ENCODE assay signal across 9 cellular contexts in the genomic region with DNA sequence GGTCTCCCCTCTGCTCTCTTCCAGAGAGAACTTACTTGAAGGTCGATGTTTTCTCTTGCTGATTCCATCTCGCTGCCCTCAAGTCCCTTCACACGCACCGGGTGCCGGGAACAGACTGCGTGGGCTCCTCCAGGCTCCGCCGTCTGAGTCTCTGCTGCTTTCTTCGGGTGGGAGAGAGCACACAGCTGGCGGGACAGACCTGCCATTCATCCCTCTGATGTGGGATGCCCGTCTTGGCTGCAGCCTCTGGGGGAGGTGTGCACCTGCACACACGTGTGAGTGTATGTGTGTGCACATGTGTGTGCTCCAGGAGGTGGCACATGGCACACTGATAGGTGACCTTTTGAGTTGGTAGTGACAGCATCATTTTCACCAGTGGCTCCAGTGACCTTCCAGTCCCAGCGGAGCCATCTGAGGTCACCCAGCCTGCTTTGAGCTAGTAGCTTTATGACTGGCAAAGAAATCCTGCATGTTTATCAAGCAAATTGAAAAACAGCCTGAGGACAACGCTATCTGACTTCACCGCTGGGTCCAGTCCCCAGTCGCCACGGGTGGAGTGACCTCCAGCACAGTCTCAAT. TPM values are rescaled to one million over a fixed set of nuclear protein-coding genes. Genes with fewer than 3 reads are reported as not detected.
A peak's percentile ranks its signal among the peaks of the same experiment; 100 is the strongest.
DNase-seq lines count a peak whose midpoint lies in the region; ATAC-seq, FAIRE-seq and TF ChIP-seq lines count a peak whose summit lies in the region.
"Had no signal": no experiment of that assay in that cellular context is flagged by ENCODE, and none has a peak within 500 bp of the region (broad histone marks: within the 10 kb centered on the region; RNA-seq: fewer than 3 reads in every experiment).

Gene NINJ2 (minus strand): TSS at position 153 of the 579 bp plus-strand sequence. CDS start 85 bp downstream, at position 68.

- no peaks in the 10 kb centered on the region for H3K27me3 Mint-ChIP-seq in activated CD4-positive, alpha-beta T cell treated with anti-CD3 and anti-CD28 coated beads for 36 hours
- H3K27me3 Mint-ChIP-seq in astrocyte (ENCODE audit: low read depth, unreplicated experiment) = peaks cover 15% of the 10 kb centered on the region

- no peaks in the 10 kb centered on the region for H3K79me2 ChIP-seq in astrocyte (ENCODE audit: insufficient read depth, low read length)

- H3K4me3 Mint-ChIP-seq in activated CD4-positive, alpha-beta T cell treated with anti-CD3 and anti-CD28 coated beads for 36 hours = peak within 1 kb of the TSS; percentile 68
- peak within 1 kb of the TSS; percentile 3 for H3K4me3 Mint-ChIP-seq in astrocyte (ENCODE audit: unreplicated experiment)

- CTCF ChIA-PET in activated CD4-positive, alpha-beta T cell treated with anti-CD3 and anti-CD28 coated beads for 36 hours (lab: Charles Lee) = interaction anchor here (0.7 to 1.5 kb wide), 8 partner anchors 31 to 286 kb away, joined by 3 to 5 read pairs (median 3); partner anchors contain the start of gene RAD52

- WGBS in liver = 62% methylated on average over 17 of the region's 17 CpGs
- 53% methylated on average over 17 of the region's 17 CpGs for WGBS in prostate gland

- peaks cover 4% of the 10 kb centered on the region for H3K27me3 ChIP-seq in astrocyte (ENCODE audit: insufficient read depth, low read length)
- no peaks in the 10 kb centered on the region for H3K27me3 ChIP-seq in liver (ENCODE audit: control insufficient read depth in 4 of 4, insufficient read depth in 4 of 4, low read length in 3 of 4)
- H3K27me3 ChIP-seq in subcutaneous abdominal adipose tissue (ENCODE audit: control insufficient read depth in 5 of 5, insufficient read depth in 4 of 5, low read length in 5 of 5) = no peaks in the 10 kb centered on the region
- H3K27me3 ChIP-seq in prostate gland (replicated peaks; ENCODE audit: insufficient read depth) = no peaks in the 10 kb centered on the region

- H3K27ac Mint-ChIP-seq in activated CD4-positive, alpha-beta T cell treated with anti-CD3 and anti-CD28 coated beads for 36 hours = peak within 1 kb of the TSS; percentile 80
- H3K27ac Mint-ChIP-seq in astrocyte (ENCODE audit: unreplicated experiment) = no peak within 1 kb of the TSS

- no peaks in the 10 kb centered on the region for H3K36me3 Mint-ChIP-seq in activated CD4-positive, alpha-beta T cell treated with anti-CD3 and anti-CD28 coated beads for 36 hours (ENCODE audit: low read depth)
- H3K36me3 Mint-ChIP-seq in astrocyte (ENCODE audit: low read depth, unreplicated experiment) = no peaks in the 10 kb centered on the region

- POLR2A ChIA-PET in activated CD4-positive, alpha-beta T cell treated with anti-CD3 and anti-CD28 coated beads for 36 hours (lab: Charles Lee) = no interaction called here

- H3K4me1 ChIP-seq in astrocyte (ENCODE audit: insufficient read depth, low read length) (peaks cover 11% of the 10 kb centered on the region), liver (ENCODE audit: control insufficient read depth in 4 of 4, insufficient read depth in 4 of 4, low read length in 3 of 4) (peaks cover 4 to 17% (median 6%) of the 10 kb centered on the region in 4 donors), subcutaneous abdominal adipose tissue (ENCODE audit: control insufficient read depth in 5 of 5, insufficient read depth in 5 of 5, low read length in 5 of 5) (peaks cover 1 to 36% (median 29%) of the 10 kb centered on the region in 5 donors), prostate gland (replicated peaks) (peaks cover 4% of the 10 kb centered on the region)

- TF ChIP-seq POLR2A in prostate gland (IDR thresholded peaks at IDR 0.05) = no peak

- TF ChIP-seq CTCF in astrocyte (IDR thresholded peaks at IDR 0.05; ENCODE audit: insufficient read depth, low read depth, low read length) (no peak), liver (IDR thresholded peaks at IDR 0.05; ENCODE audit: low read depth, low read length, missing input control) (no peak), prostate gland (IDR thresholded peaks at IDR 0.05) (no peak)

- H3K27ac ChIP-seq in astrocyte (ENCODE audit: low read depth, low read length) (no peak within 1 kb of the TSS), liver (ENCODE audit: low read depth in 1 of 2, low read length in 2 of 2) (peak within 1 kb of the TSS in 1 of 2 donors; percentile 1), subcutaneous abdominal adipose tissue (ENCODE audit: low read depth, low read length) (peak within 1 kb of the TSS; percentile 84), prostate gland (no peak within 1 kb of the TSS)

- H3K4me2 ChIP-seq in astrocyte (ENCODE audit: low read length) = peak within 1 kb of the TSS; percentile 66
- H3K4me2 ChIP-seq: A549 had no signal

- H3K9me3 ChIP-seq in astrocyte (ENCODE audit: insufficient read depth, low read depth, low read length) = no peaks in the 10 kb centered on the region
- no peaks in the 10 kb centered on the region for H3K9me3 ChIP-seq in liver (ENCODE audit: control insufficient read depth in 4 of 4, low read length in 3 of 4)
- H3K9me3 ChIP-seq in subcutaneous abdominal adipose tissue (ENCODE audit: control insufficient read depth in 5 of 5, low read length in 5 of 5) = no peaks in the 10 kb centered on the region
- H3K9me3 ChIP-seq in prostate gland = no peaks in the 10 kb centered on the region
- H3K9me3 ChIP-seq: A549 had no signal

- no peaks in the 10 kb centered on the region for H3K36me3 ChIP-seq in astrocyte (ENCODE audit: insufficient read depth, low read length)
- H3K36me3 ChIP-seq in liver (ENCODE audit: control insufficient read depth in 4 of 4, insufficient read depth in 3 of 4, low read depth in 1 of 4, low read length in 3 of 4) = no peaks in the 10 kb centered on the region
- H3K36me3 ChIP-seq in subcutaneous abdominal adipose tissue (ENCODE audit: control insufficient read depth in 5 of 5, insufficient read depth in 5 of 5, low read length in 5 of 5) = no peaks in the 10 kb centered on the region
- H3K36me3 ChIP-seq in prostate gland = no peaks in the 10 kb centered on the region

- no peak within 1 kb of the TSS for H3K4me3 ChIP-seq in astrocyte (ENCODE audit: insufficient read depth, low read depth, low read length)
- H3K4me3 ChIP-seq in liver (ENCODE audit: low read depth in 1 of 3, low read length in 3 of 3) = no peak within 1 kb of the TSS
- peak within 1 kb of the TSS; percentile 48 to 65 (median 58) for H3K4me3 ChIP-seq in subcutaneous abdominal adipose tissue (ENCODE audit: low read depth in 1 of 5, low read length in 5 of 5)
- no peak within 1 kb of the TSS for H3K4me3 ChIP-seq in prostate gland
- H3K4me3 ChIP-seq: A549 had no signal

- peak within 1 kb of the TSS; percentile 16 for H2AFZ ChIP-seq in astrocyte (ENCODE audit: low read depth, low read length)

- ATAC-seq in activated CD4-positive, alpha-beta T cell treated with anti-CD3 and anti-CD28 coated beads for 36 hours = peak; percentile 33
- no peak for ATAC-seq in HG03354 (IDR thresholded peaks at IDR 0.05; ENCODE audit: poor library complexity, severe bottlenecking, unreplicated experiment)

- H3K4me1 Mint-ChIP-seq in activated CD4-positive, alpha-beta T cell treated with anti-CD3 and anti-CD28 coated beads for 36 hours = peaks cover 64% of the 10 kb centered on the region
- H3K4me1 Mint-ChIP-seq in astrocyte (ENCODE audit: low read depth, unreplicated experiment) = peaks cover 20% of the 10 kb centered on the region

- peak; percentile 52 for DNase-seq in activated CD4-positive, alpha-beta T cell treated with anti-CD3 and anti-CD28 coated beads for 36 hours
- DNase-seq in activated CD4-positive, alpha-beta T cell treated with anti-CD3 and anti-CD28 coated beads, Interleukin-2, amount 50 U/mL, for 48 hours = no peak
- DNase-seq in astrocyte (ENCODE audit: low read depth) (peak; percentile 15), SIG-M5 treated with dmso at 0.1 percent for 504 hours (lab: John Stamatoyannopoulos, UW; ENCODE audit: unreplicated experiment) (no peak), prostate gland (ENCODE audit: low spot score) (no peak)

- no peaks in the 10 kb centered on the region for H4K20me1 ChIP-seq in astrocyte (ENCODE audit: insufficient read depth, low read length)

- intact Hi-C loops in activated CD4-positive, alpha-beta T cell treated with anti-CD3 and anti-CD28 coated beads for 36 hours (cut with DNase I, micrococcal nuclease) = no loop called here
- intact Hi-C loops in prostate gland (cut with DNase I) = no loop called here

- peak in 1 of 2 donors; percentile 37 for TF ChIP-seq RAD21 in liver (IDR thresholded peaks at IDR 0.05)

- no peaks in the 10 kb centered on the region for H3K9me3 Mint-ChIP-seq in activated CD4-positive, alpha-beta T cell treated with anti-CD3 and anti-CD28 coated beads for 36 hours (ENCODE audit: low read depth)
- no peaks in the 10 kb centered on the region for H3K9me3 Mint-ChIP-seq in astrocyte (ENCODE audit: unreplicated experiment)

- FAIRE-seq in astrocyte (lab: Jason Lieb, UNC) = no peak
- FAIRE-seq: A549 had no signal

- no peak within 1 kb of the TSS for H3K9ac ChIP-seq in astrocyte (ENCODE audit: low read length)
- H3K9ac ChIP-seq in liver (ENCODE audit: low read depth in 1 of 2, low read length in 2 of 2) = peak within 1 kb of the TSS in 1 of 2 donors; percentile 65
- peak within 1 kb of the TSS; percentile 5 to 80 (median 30) for H3K9ac ChIP-seq in subcutaneous abdominal adipose tissue (ENCODE audit: low read length in 5 of 5)

TF ChIP-seq in liver, 16 proteins besides CTCF, POLR2A, EP300 and RAD21 (continues in another document):
- TF ChIP-seq TAF1 (conservative IDR thresholded peaks at IDR 0.05) (no peak), HNF4A (conservative IDR thresholded peaks at IDR 0.05) (peak in 1 of 2 donors; percentile 21), FOXA2 (IDR thresholded peaks at IDR 0.05) (no peak), MAX (IDR thresholded peaks at IDR 0.05) (no peak), RXRA (IDR thresholded peaks at IDR 0.05) (peak; percentile 43 to 82)

RNA-seq across cellular contexts. Expression of gene NINJ2, which starts in this region (rescaled TPM):
- total RNA-seq in activated CD4-positive, alpha-beta T cell treated with anti-CD3 and anti-CD28 coated beads for 36 hours = 1 to 10 TPM; 3.5 to 5.7 TPM
- not detected in 2 replicates for total RNA-seq in astrocyte
- 10 to 100 TPM in 1 of 2 donors, 1 to 10 TPM in 1; 6.7 to 14.9 TPM for total RNA-seq in liver
- polyA plus RNA-seq in liver = 10 to 100 TPM; 15.9 to 16.5 TPM
- 10 to 100 TPM in 1 of 2 donors, 1 to 10 TPM in 1; 1.1 to 17.3 TPM for total RNA-seq in prostate gland

Comparison
In these comparisons a context has a peak if more than half of its experiments do, and no peak if none do; other contexts are left out.
1. Peak in DNase-seq and H3K4me2 ChIP-seq in astrocyte; RNA of the gene not detected or under 1 TPM.
2. H3K4me3 ChIP-seq: peak in subcutaneous abdominal adipose tissue (5 of 5); none in astrocyte (single experiment), liver (0 of 3) and prostate gland (0 of 2).